18 cellular contexts compared by ENCODE assay signal in genomic region chr2:54564439-54564838, GRCh38.
A peak's percentile ranks its signal among the peaks of the same experiment; 100 is the strongest.
DNase-seq lines count a peak whose midpoint lies in the region; ATAC-seq and TF ChIP-seq lines count a peak whose summit lies in the region.
"Had no signal": no experiment of that assay in that cellular context is flagged by ENCODE, and none has a peak within 500 bp of the region (broad histone marks: within the 10 kb centered on the region; RNA-seq: fewer than 3 reads in every experiment).

No MANE protein-coding gene starts in this region.

- no peak for TF ChIP-seq CTCF in Loucy (conservative IDR thresholded peaks at IDR 0.05; ENCODE audit: low read length)
- TF ChIP-seq CTCF in tibial artery (IDR thresholded peaks at IDR 0.05) = no peak

- H3K27ac ChIP-seq in epithelial cell of prostate (peak overlapping the region; percentile 99), tibial artery (no peak overlapping the region)
- H3K27ac ChIP-seq: brain microvascular endothelial cell, foreskin keratinocyte, sigmoid colon had no signal

- H3K36me3 ChIP-seq in Loucy (ENCODE audit: insufficient read depth, low read length) = peaks cover 10% of the 10 kb centered on the region; the same call in 1 of the 2 replicates
- H3K36me3 ChIP-seq in tibial artery = no peaks in the 10 kb centered on the region
- H3K36me3 ChIP-seq: sigmoid colon had no signal

- H3K9me2 ChIP-seq in Loucy (replicated peaks; ENCODE audit: low read depth, low read length) = no peaks in the 10 kb centered on the region

- POLR2A ChIA-PET in activated naive CD8-positive, alpha-beta T cell treated with anti-CD3 and anti-CD28 coated beads, Interleukin-2, amount 10 ng/mL, durations not matched to agents 7 days and 5 days (lab: Charles Lee) = interaction anchor here (7.0 kb wide), 1 partner anchor 10 kb away, joined by 243 read pairs; no protein-coding TSS in a partner anchor

- no peak overlapping the region for H3K27ac Mint-ChIP-seq in activated naive CD8-positive, alpha-beta T cell treated with anti-CD3 and anti-CD28 coated beads, Interleukin-2, amount 10 ng/mL, durations not matched to agents 7 days and 5 days
- H3K27ac Mint-ChIP-seq in activated naive CD8-positive, alpha-beta T cell treated with anti-CD3 and anti-CD28 coated beads for 36 hours = no peak overlapping the region
- peak overlapping the region; percentile 42 for H3K27ac Mint-ChIP-seq in stimulated activated naive B cell treated with anti-CD40 and anti-IgM and Interleukin-4, amounts not matched to agents 10 μg/mL and 1 μg/mL and 100 μg/mL, for 72 hours
- H3K27ac Mint-ChIP-seq: activated CD8-positive, alpha-beta memory T cell treated with anti-CD3 and anti-CD28 coated beads, Interleukin-2, amount 10 ng/mL, durations not matched to agents 7 days and 5 days had no signal

- no peaks in the 10 kb centered on the region for H3K27me3 Mint-ChIP-seq in activated naive CD8-positive, alpha-beta T cell treated with anti-CD3 and anti-CD28 coated beads, Interleukin-2, amount 10 ng/mL, durations not matched to agents 7 days and 5 days
- no peaks in the 10 kb centered on the region for H3K27me3 Mint-ChIP-seq in activated naive CD8-positive, alpha-beta T cell treated with anti-CD3 and anti-CD28 coated beads for 36 hours
- no peaks in the 10 kb centered on the region for H3K27me3 Mint-ChIP-seq in stimulated activated naive B cell treated with anti-CD40 and anti-IgM and Interleukin-4, amounts not matched to agents 10 μg/mL and 1 μg/mL and 100 μg/mL, for 72 hours
- H3K27me3 Mint-ChIP-seq: activated CD8-positive, alpha-beta memory T cell treated with anti-CD3 and anti-CD28 coated beads, Interleukin-2, amount 10 ng/mL, durations not matched to agents 7 days and 5 days had no signal

- H3K4me2 ChIP-seq in Loucy (ENCODE audit: low read depth, low read length, poor library complexity, severe bottlenecking) = peak overlapping the region; percentile 97

- H3F3A ChIP-seq in Loucy (ENCODE audit: low read depth) = peaks cover 9% of the 10 kb centered on the region; the same call in 1 of the 2 replicates

- H3K9me3 ChIP-seq in Loucy (ENCODE audit: insufficient read depth, low read depth, low read length) = no peaks in the 10 kb centered on the region
- no peaks in the 10 kb centered on the region for H3K9me3 ChIP-seq in tibial artery
- H3K9me3 ChIP-seq: sigmoid colon had no signal

- H3K4me3 ChIP-seq in Loucy (ENCODE audit: low read length, poor library complexity, severe bottlenecking) (peak overlapping the region; percentile 99), tibial artery (no peak overlapping the region)
- H3K4me3 ChIP-seq: sigmoid colon had no signal

- H3K27me3 ChIP-seq in Loucy (ENCODE audit: insufficient read depth, low read length, poor library complexity, severe bottlenecking) (no peaks in the 10 kb centered on the region), tibial artery (no peaks in the 10 kb centered on the region)
- H3K27me3 ChIP-seq: brain microvascular endothelial cell, foreskin keratinocyte, sigmoid colon had no signal

- H4K20me1 ChIP-seq in Loucy (ENCODE audit: insufficient read depth, low read length, poor library complexity, severe bottlenecking) = peaks cover 78% of the 10 kb centered on the region

- peaks cover 46% of the 10 kb centered on the region for H3K4me1 Mint-ChIP-seq in activated naive CD8-positive, alpha-beta T cell treated with anti-CD3 and anti-CD28 coated beads, Interleukin-2, amount 10 ng/mL, durations not matched to agents 7 days and 5 days
- H3K4me1 Mint-ChIP-seq in activated naive CD8-positive, alpha-beta T cell treated with anti-CD3 and anti-CD28 coated beads for 36 hours = peaks cover 66% of the 10 kb centered on the region
- peaks cover 40 to 77% of the 10 kb centered on the region in 2 donors for H3K4me1 Mint-ChIP-seq in stimulated activated naive B cell treated with anti-CD40 and anti-IgM and Interleukin-4, amounts not matched to agents 10 μg/mL and 1 μg/mL and 100 μg/mL, for 72 hours

- H3K36me3 Mint-ChIP-seq in activated naive CD8-positive, alpha-beta T cell treated with anti-CD3 and anti-CD28 coated beads, Interleukin-2, amount 10 ng/mL, durations not matched to agents 7 days and 5 days = peaks cover 37% of the 10 kb centered on the region
- peaks cover 26% of the 10 kb centered on the region for H3K36me3 Mint-ChIP-seq in activated naive CD8-positive, alpha-beta T cell treated with anti-CD3 and anti-CD28 coated beads for 36 hours
- peaks cover 0 to 22% of the 10 kb centered on the region in 2 donors for H3K36me3 Mint-ChIP-seq in stimulated activated naive B cell treated with anti-CD40 and anti-IgM and Interleukin-4, amounts not matched to agents 10 μg/mL and 1 μg/mL and 100 μg/mL, for 72 hours

- peaks cover 100% of the 10 kb centered on the region for H3K79me2 ChIP-seq in Loucy (ENCODE audit: insufficient read depth, low read length)

- peak overlapping the region; percentile 71 for H3K9ac ChIP-seq in Loucy (ENCODE audit: low read depth, low read length, poor library complexity, severe bottlenecking)

- DNase-seq in activated naive CD8-positive, alpha-beta T cell treated with anti-CD3 and anti-CD28 coated beads, Interleukin-2, amount 10 ng/mL, durations not matched to agents 7 days and 5 days = no peak
- DNase-seq in activated naive CD8-positive, alpha-beta T cell treated with anti-CD3 and anti-CD28 coated beads for 36 hours = no peak
- DNase-seq in epithelial cell of prostate (ENCODE audit: low read depth, low spot score) = no peak
- no peak for DNase-seq in stimulated activated naive B cell treated with anti-CD40 and anti-IgM and Interleukin-4, amounts not matched to agents 10 μg/mL and 1 μg/mL and 100 μg/mL, for 72 hours
- no peak for DNase-seq in tibial artery
- DNase-seq: activated CD4-positive, CD25-positive, alpha-beta regulatory T cell treated with anti-CD3 and anti-CD28 coated beads, Interleukin-2, amount 50 U/mL, for 72 hours; activated CD8-positive, alpha-beta memory T cell treated with anti-CD3 and anti-CD28 coated beads, Interleukin-2, amount 10 ng/mL, durations not matched to agents 7 days and 5 days; brain microvascular endothelial cell; foreskin keratinocyte; left cardiac atrium; NCI-H2081; NCI-H510A; SHP77 treated with DMSO at 0.1 percent for 48 hours; sigmoid colon had no signal

- H2AFZ ChIP-seq in Loucy (ENCODE audit: low read length) = no peak overlapping the region

- ATAC-seq in activated naive CD8-positive, alpha-beta T cell treated with anti-CD3 and anti-CD28 coated beads, Interleukin-2, amount 10 ng/mL, durations not matched to agents 7 days and 5 days (ENCODE audit: low read depth) = no peak
- no peak for ATAC-seq in stimulated activated naive B cell treated with anti-CD40 and anti-IgM and Interleukin-4, amounts not matched to agents 10 μg/mL and 1 μg/mL and 100 μg/mL, for 72 hours (replicated peaks)
- ATAC-seq in GM21390 (IDR thresholded peaks at IDR 0.05; ENCODE audit: unreplicated experiment) (no peak), GM21367 (IDR thresholded peaks at IDR 0.05; ENCODE audit: unreplicated experiment) (no peak)
- ATAC-seq: activated CD8-positive, alpha-beta memory T cell treated with anti-CD3 and anti-CD28 coated beads, Interleukin-2, amount 10 ng/mL, durations not matched to agents 7 days and 5 days; activated naive CD4-positive, alpha-beta T cell treated with anti-CD3 and anti-CD28 coated beads, Interleukin-2, amount 50 U/mL, for 72 hours; foreskin keratinocyte; left cardiac atrium had no signal

- intact Hi-C loops in tibial artery (cut with DNase I; ENCODE audit: low total_unique reads) = no loop called here

- H3K4me1 ChIP-seq in Loucy (ENCODE audit: insufficient read depth, low read length, poor library complexity, severe bottlenecking) (peaks cover 69% of the 10 kb centered on the region), tibial artery (peaks cover 0 to 31% (median 5%) of the 10 kb centered on the region in 4 donors)

- no peaks in the 10 kb centered on the region for H3K9me3 Mint-ChIP-seq in activated naive CD8-positive, alpha-beta T cell treated with anti-CD3 and anti-CD28 coated beads, Interleukin-2, amount 10 ng/mL, durations not matched to agents 7 days and 5 days
- H3K9me3 Mint-ChIP-seq in activated naive CD8-positive, alpha-beta T cell treated with anti-CD3 and anti-CD28 coated beads for 36 hours = no peaks in the 10 kb centered on the region
- no peaks in the 10 kb centered on the region for H3K9me3 Mint-ChIP-seq in stimulated activated naive B cell treated with anti-CD40 and anti-IgM and Interleukin-4, amounts not matched to agents 10 μg/mL and 1 μg/mL and 100 μg/mL, for 72 hours
- H3K9me3 Mint-ChIP-seq: activated naive CD4-positive, alpha-beta T cell treated with anti-CD3 and anti-CD28 coated beads, Interleukin-2, amount 50 U/mL, for 72 hours had no signal

- H3K4me3 Mint-ChIP-seq in activated naive CD8-positive, alpha-beta T cell treated with anti-CD3 and anti-CD28 coated beads, Interleukin-2, amount 10 ng/mL, durations not matched to agents 7 days and 5 days = peak overlapping the region; percentile 8
- no peak overlapping the region for H3K4me3 Mint-ChIP-seq in activated naive CD8-positive, alpha-beta T cell treated with anti-CD3 and anti-CD28 coated beads for 36 hours
- no peak overlapping the region for H3K4me3 Mint-ChIP-seq in stimulated activated naive B cell treated with anti-CD40 and anti-IgM and Interleukin-4, amounts not matched to agents 10 μg/mL and 1 μg/mL and 100 μg/mL, for 72 hours
- H3K4me3 Mint-ChIP-seq: activated CD8-positive, alpha-beta memory T cell treated with anti-CD3 and anti-CD28 coated beads, Interleukin-2, amount 10 ng/mL, durations not matched to agents 7 days and 5 days had no signal
